ENCODE assay signal across 6 cellular contexts in genomic region chr10:29507750-29508149, GRCh38.
A peak's percentile ranks its signal among the peaks of the same experiment; 100 is the strongest.
DNase-seq lines count a peak whose midpoint lies in the region; ATAC-seq, FAIRE-seq and TF ChIP-seq lines count a peak whose summit lies in the region.
"Not testable (repeated sequence)": the region's sequence is repeated elsewhere in the genome, so short reads cannot be mapped to it uniquely, and the experiment has no call there.

No MANE protein-coding gene starts in this region.

- not testable (repeated sequence) for H3K27ac Mint-ChIP-seq in T-helper 17 cell
- peak overlapping the region; percentile 14 for H3K27ac Mint-ChIP-seq in dendritic cell treated with granulocyte-macrophage colony-stimulating factor and Interleukin-4, amounts not matched to agents 40 ng/mL and 50 ng/mL, for 4 days
- H3K27ac Mint-ChIP-seq in nephron progenitor cell, result peak overlapping the region; percentile 6

- peaks cover 32 to 49% of the 10 kb centered on the region in 2 donors for H3K4me1 ChIP-seq in gastrocnemius medialis

- H3K27me3 ChIP-seq in gastrocnemius medialis, result not testable (repeated sequence)

- H3K4me3 Mint-ChIP-seq in T-helper 17 cell, result peak overlapping the region; percentile 15
- not testable (repeated sequence) for H3K4me3 Mint-ChIP-seq in dendritic cell treated with granulocyte-macrophage colony-stimulating factor and Interleukin-4, amounts not matched to agents 40 ng/mL and 50 ng/mL, for 4 days; nephron progenitor cell

- peak; percentile 84 for FAIRE-seq in D721Med (lab: Jason Lieb, UNC)

- not testable (repeated sequence) for TF ChIP-seq POLR2A in gastrocnemius medialis (IDR thresholded peaks at IDR 0.05)

- not testable (repeated sequence) for TF ChIP-seq CTCF in D721Med (IDR thresholded peaks at IDR 0.05; ENCODE audit: insufficient read depth, missing control alignments); nephron progenitor cell (IDR thresholded peaks at IDR 0.05); gastrocnemius medialis (IDR thresholded peaks at IDR 0.05 in 4 of 5, conservative IDR thresholded peaks at IDR 0.05 in 1 of 5)

- peaks cover 15% of the 10 kb centered on the region for H3K4me1 Mint-ChIP-seq in T-helper 17 cell
- H3K4me1 Mint-ChIP-seq in dendritic cell treated with granulocyte-macrophage colony-stimulating factor and Interleukin-4, amounts not matched to agents 40 ng/mL and 50 ng/mL, for 4 days (ENCODE audit: low read depth), result peaks cover 14% of the 10 kb centered on the region
- peaks cover 25% of the 10 kb centered on the region for H3K4me1 Mint-ChIP-seq in nephron progenitor cell

- H3K4me3 ChIP-seq in gastrocnemius medialis, result not testable (repeated sequence)

- ATAC-seq in GM18867 (IDR thresholded peaks at IDR 0.05; ENCODE audit: unreplicated experiment), result peak; percentile 49
- ATAC-seq in T-helper 17 cell, gastrocnemius medialis: not testable (repeated sequence)

- intact Hi-C loops in dendritic cell treated with granulocyte-macrophage colony-stimulating factor and Interleukin-4, amounts not matched to agents 40 ng/mL and 50 ng/mL, for 4 days (cut with micrococcal nuclease); gastrocnemius medialis (cut with DNase I; ENCODE audit: low total_unique reads): not testable (repeated sequence)

- not testable (repeated sequence) for H3K9me3 Mint-ChIP-seq in dendritic cell treated with granulocyte-macrophage colony-stimulating factor and Interleukin-4, amounts not matched to agents 40 ng/mL and 50 ng/mL, for 4 days; nephron progenitor cell

- H3K27me3 Mint-ChIP-seq in T-helper 17 cell; dendritic cell treated with granulocyte-macrophage colony-stimulating factor and Interleukin-4, amounts not matched to agents 40 ng/mL and 50 ng/mL, for 4 days; nephron progenitor cell (ENCODE audit: low read depth, poor library complexity): not testable (repeated sequence)

- peak overlapping the region in 3 of 4 donors; percentile 32 to 78 (median 39) for H3K27ac ChIP-seq in gastrocnemius medialis

- not testable (repeated sequence) for DNase-seq in D721Med (ENCODE audit: insufficient read length, low spot score); T-helper 17 cell; nephron progenitor cell; gastrocnemius medialis

- in situ Hi-C loops in gastrocnemius medialis (cut with MboI; ENCODE audit: low sequenced_read_pairs in 4 of 4), result loop anchor here in 1 of 4 donors (25.0 kb wide), 1 partner anchor 1155 kb away; no protein-coding TSS in a partner anchor

- peaks cover 13% of the 10 kb centered on the region for H3K36me3 Mint-ChIP-seq in T-helper 17 cell (ENCODE audit: low read depth)
- peaks cover 92% of the 10 kb centered on the region for H3K36me3 Mint-ChIP-seq in dendritic cell treated with granulocyte-macrophage colony-stimulating factor and Interleukin-4, amounts not matched to agents 40 ng/mL and 50 ng/mL, for 4 days (ENCODE audit: low read depth)
- H3K36me3 Mint-ChIP-seq in nephron progenitor cell (ENCODE audit: low read depth), result peaks cover 31% of the 10 kb centered on the region

- not testable (repeated sequence) for H3K9me3 ChIP-seq in T-helper 17 cell (ENCODE audit: control insufficient read depth, low read length, poor library complexity, severe bottlenecking); gastrocnemius medialis

- peaks cover 3 to 60% of the 10 kb centered on the region in 2 donors for H3K36me3 ChIP-seq in gastrocnemius medialis
